Comparison of ENCODE assay signal across 9 cellular contexts in genomic region chr3:68878322-68878721, GRCh38. TPM values are rescaled to one million over a fixed set of nuclear protein-coding genes. Genes with fewer than 3 reads are reported as not detected.
DNase-seq lines count a peak whose midpoint lies in the region; ATAC-seq, FAIRE-seq and TF ChIP-seq lines count a peak whose summit lies in the region.
"Had no signal": no experiment of that assay in that cellular context is flagged by ENCODE, and none has a peak within 500 bp of the region (broad histone marks: within the 10 kb centered on the region; RNA-seq: fewer than 3 reads in every experiment).

No MANE protein-coding gene starts in this region.

- POLR2A ChIA-PET in AG04449 (lab: Yijun Ruan, JAX): no interaction called here

- no peaks in the 10 kb centered on the region for H3K9me3 Mint-ChIP-seq in activated naive CD4-positive, alpha-beta T cell treated with anti-CD3 and anti-CD28 coated beads, Interleukin-2, amount 50 U/mL, for 72 hours

- in situ Hi-C loops in SK-MEL-5 (cut with HindIII; ENCODE audit: low pct_unique_long_range_greater_than_20kb, low sequenced_read_pairs): no loop called here

- no peak for DNase-seq in AG04449 (ENCODE audit: low read depth, low spot score)
- DNase-seq in GM18507 (ENCODE audit: extremely low spot score, insufficient read length, low read depth): no peak
- DNase-seq in SK-MEL-5 (ENCODE audit: low read depth, low spot score): peak; percentile 62
- DNase-seq in iPS-NIHi11 (ENCODE audit: low spot score): peak; percentile 35
- no peak for DNase-seq in activated T-cell treated with anti-CD3 and anti-CD28 coated beads for 4 hours
- no peak for DNase-seq in stimulated activated naive CD8-positive, alpha-beta T cell treated with anti-CD3 and anti-CD28 coated beads, Interleukin-15, Interleukin-2, amounts not matched to agents 100 U/mL and 50 U/mL, for 24 hours
- DNase-seq in activated naive CD4-positive, alpha-beta T cell treated with anti-CD3 and anti-CD28 coated beads, Interleukin-2, amount 50 U/mL, for 72 hours (ENCODE audit: low spot score in 2 of 2): no peak
- no peak for DNase-seq in substantia nigra (lab: John Stamatoyannopoulos, UW)

- CTCF ChIA-PET in AG04449 (lab: Yijun Ruan, JAX): interaction anchor here (0.6 to 7.1 kb wide), 14 partner anchors 12 to 1944 kb away, joined by 3 to 115 read pairs (median 5); no protein-coding TSS in a partner anchor

- H3K36me3 Mint-ChIP-seq in activated naive CD4-positive, alpha-beta T cell treated with anti-CD3 and anti-CD28 coated beads, Interleukin-2, amount 50 U/mL, for 72 hours: no peaks in the 10 kb centered on the region

- H3K27ac Mint-ChIP-seq in activated naive CD4-positive, alpha-beta T cell treated with anti-CD3 and anti-CD28 coated beads, Interleukin-2, amount 50 U/mL, for 72 hours: no peak overlapping the region

- TF ChIP-seq CTCF in AG04449 (IDR thresholded peaks at IDR 0.05; ENCODE audit: insufficient read depth, low read length, missing control alignments): peak; percentile 47

- no peak overlapping the region for H3K4me3 ChIP-seq in AG04449 (ENCODE audit: low read depth, low read length)

- ATAC-seq in stimulated activated naive CD8-positive, alpha-beta T cell treated with anti-CD3 and anti-CD28 coated beads, Interleukin-15, Interleukin-2, amounts not matched to agents 100 U/mL and 50 U/mL, for 24 hours: no peak
- ATAC-seq in activated naive CD4-positive, alpha-beta T cell treated with anti-CD3 and anti-CD28 coated beads, Interleukin-2, amount 50 U/mL, for 72 hours: no peak

- peak; percentile 21 for FAIRE-seq in GM18507 (lab: Jason Lieb, UNC)
- FAIRE-seq: TTC549 had no signal

- no peak overlapping the region for H3K27ac ChIP-seq in substantia nigra (ENCODE audit: low read depth, low read length, poor library complexity, severe bottlenecking)

RNA-seq across cellular contexts. Expression of gene TAFA4, which starts 54.0 kb away (rescaled TPM):
- total RNA-seq in SK-MEL-5 (2014; rRNA removed; shearing (Covaris generic)): not detected in 2 replicates
- polyA plus RNA-seq in SK-MEL-5 (2015; cell fraction: cytosol; rRNA removed): not detected in 2 replicates
- polyA plus RNA-seq in SK-MEL-5 (2015; cell fraction: nucleus; rRNA removed): not detected in 2 replicates
- not detected for total RNA-seq in activated naive CD4-positive, alpha-beta T cell treated with anti-CD3 and anti-CD28 coated beads, Interleukin-2, amount 50 U/mL, for 72 hours

Comparison
In these comparisons a context has a peak if more than half of its experiments do, and no peak if none do; other contexts are left out.
1. DNase-seq: peak in SK-MEL-5 (single experiment) and iPS-NIHi11 (single experiment); none in AG04449 (single experiment), GM18507 (single experiment), activated T-cell treated with anti-CD3 and anti-CD28 coated beads for 4 hours (single experiment), stimulated activated naive CD8-positive, alpha-beta T cell treated with anti-CD3 and anti-CD28 coated beads, Interleukin-15, Interleukin-2, amounts not matched to agents 100 U/mL and 50 U/mL, for 24 hours (single experiment), activated naive CD4-positive, alpha-beta T cell treated with anti-CD3 and anti-CD28 coated beads, Interleukin-2, amount 50 U/mL, for 72 hours (0 of 2) and substantia nigra (0 of 49).